8 cellular contexts compared by ENCODE assay signal in the genomic region with DNA sequence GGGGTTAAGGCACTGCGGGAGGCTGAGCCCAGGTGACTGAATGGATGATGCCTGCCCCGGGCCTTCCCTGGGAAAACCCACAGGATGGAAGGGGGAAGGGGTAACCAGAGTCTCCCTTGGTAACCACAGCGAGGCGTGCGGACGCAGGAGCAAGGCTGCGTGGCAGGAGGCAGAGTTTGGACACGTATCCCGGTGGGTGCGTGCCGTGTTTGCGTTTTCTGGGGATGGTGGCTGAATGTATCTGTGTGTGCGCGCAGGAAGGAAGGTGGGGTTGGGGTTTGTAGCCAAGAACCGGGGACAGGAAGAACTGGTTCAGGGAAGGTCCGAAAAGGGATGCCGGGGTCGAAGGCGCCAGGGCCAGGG. TPM values are rescaled to one million over a fixed set of nuclear protein-coding genes. Genes with fewer than 3 reads are reported as not detected.
DNase-seq lines count a peak whose midpoint lies in the region; ATAC-seq and TF ChIP-seq lines count a peak whose summit lies in the region.

No MANE protein-coding gene starts in this region.

- H3K79me2 ChIP-seq in mesendoderm (ENCODE audit: control insufficient read depth, insufficient read depth, low read length) = no peaks in the 10 kb centered on the region

- no peak overlapping the region for H2BK120ac ChIP-seq in mesendoderm (ENCODE audit: low read depth, low read length)

- 5 to 7% methylated on average over 19 of the region's 19 CpGs for WGBS in heart right ventricle, 2 donors
- WGBS in mesendoderm (ENCODE audit: extremely low coverage, insufficient coverage, low lambda C conversion rate) = no CpG with 5 or more reads among the region's 19 CpGs

- no peak overlapping the region for H4K5ac ChIP-seq in mesendoderm (ENCODE audit: low read length)

- intact Hi-C loops in heart right ventricle (cut with DNase I) = loop anchor here in 6 of 10 donors (10.0 kb wide), 4 partner anchors 131 to 361 kb away; no protein-coding TSS in a partner anchor
- intact Hi-C loops in cardiac septum (cut with DNase I) = loop anchor here (10.0 kb wide), 1 partner anchor 331 kb away; no protein-coding TSS in a partner anchor
- intact Hi-C loops in upper lobe of right lung (cut with DNase I) = no loop called here

- TF ChIP-seq CTCF in heart right ventricle (IDR thresholded peaks at IDR 0.05) = no peak
- TF ChIP-seq CTCF in upper lobe of right lung (IDR thresholded peaks at IDR 0.05) = no peak
- TF ChIP-seq CTCF in GM13977 (IDR thresholded peaks at IDR 0.05; ENCODE audit: extremely low read depth, insufficient read depth, missing control alignments) = no peak

- H3K18ac ChIP-seq in mesendoderm (ENCODE audit: low read length) = no peak overlapping the region

- no peaks in the 10 kb centered on the region for H3K9me3 ChIP-seq in heart right ventricle
- H3K9me3 ChIP-seq in upper lobe of right lung = no peaks in the 10 kb centered on the region

- in situ Hi-C loops in GM13977 (cut with MboI; ENCODE audit: low pct_unique_long_range_greater_than_20kb, low sequenced_read_pairs, unreplicated experiment) = loop anchor here (10.0 to 25.0 kb wide), 2 partner anchors 211 to 309 kb away; no protein-coding TSS in a partner anchor

- H3K27ac ChIP-seq in heart right ventricle (no peak overlapping the region), mesendoderm (ENCODE audit: low read depth, low read length) (no peak overlapping the region), upper lobe of right lung (no peak overlapping the region)

- H3K79me1 ChIP-seq in mesendoderm (ENCODE audit: low read length) = no peaks in the 10 kb centered on the region

- H3K4me2 ChIP-seq in mesendoderm (ENCODE audit: low read length) = no peak overlapping the region

- no peak overlapping the region for H2AK5ac ChIP-seq in mesendoderm (ENCODE audit: low read length)

- H3K23ac ChIP-seq in mesendoderm (ENCODE audit: low read length) = peak overlapping the region; percentile 11

- no peak overlapping the region for H2BK15ac ChIP-seq in mesendoderm (replicated peaks; ENCODE audit: low read depth)

- no peak overlapping the region for H3K56ac ChIP-seq in mesendoderm (ENCODE audit: low read length)

- no peak overlapping the region for H3K4ac ChIP-seq in mesendoderm (ENCODE audit: low read depth, low read length)

- no peak overlapping the region for H2BK5ac ChIP-seq in mesendoderm (ENCODE audit: low read length)

- peak overlapping the region in 9 of 10 donors; percentile 66 to 91 (median 78) for H3K4me3 ChIP-seq in heart right ventricle
- H3K4me3 ChIP-seq in mesendoderm (ENCODE audit: low read length) = no peak overlapping the region
- H3K4me3 ChIP-seq in upper lobe of right lung = peak overlapping the region; percentile 64

- H4K8ac ChIP-seq in mesendoderm (ENCODE audit: low read depth, low read length) = no peak overlapping the region

- H3K4me1 ChIP-seq in heart right ventricle (peaks cover 14 to 51% (median 26%) of the 10 kb centered on the region in 9 donors), mesendoderm (ENCODE audit: control insufficient read depth, low read depth, low read length) (peaks cover 2% of the 10 kb centered on the region), upper lobe of right lung (peaks cover 25% of the 10 kb centered on the region)

- ATAC-seq in heart right ventricle (no peak), upper lobe of right lung (no peak), GM21529 (IDR thresholded peaks at IDR 0.05; ENCODE audit: unreplicated experiment) (no peak)

- H3K36me3 ChIP-seq in heart right ventricle = no peaks in the 10 kb centered on the region
- H3K36me3 ChIP-seq in mesendoderm (ENCODE audit: control insufficient read depth, insufficient read depth, low read length) = no peaks in the 10 kb centered on the region
- H3K36me3 ChIP-seq in upper lobe of right lung = no peaks in the 10 kb centered on the region

- H3K9ac ChIP-seq in mesendoderm (ENCODE audit: low read length) = peak overlapping the region; percentile 24

- H3K27me3 ChIP-seq in heart right ventricle = peaks cover 0 to 81% (median 41%) of the 10 kb centered on the region in 7 donors
- peaks cover 47% of the 10 kb centered on the region for H3K27me3 ChIP-seq in mesendoderm (ENCODE audit: insufficient read depth, low read length, poor library complexity)
- H3K27me3 ChIP-seq in upper lobe of right lung = peaks cover 40% of the 10 kb centered on the region

- no peak for DNase-seq in heart right ventricle
- DNase-seq in cardiac septum (ENCODE audit: low spot score) = no peak
- peak; percentile 62 for DNase-seq in astrocyte of the hippocampus (ENCODE audit: low read depth, low spot score)
- DNase-seq in mesendoderm = no peak
- DNase-seq in upper lobe of right lung = no peak
- DNase-seq in GM13977 (ENCODE audit: low spot score) = no peak
- no peak for DNase-seq in hippocampal formation (lab: John Stamatoyannopoulos, UW)

RNA-seq across cellular contexts. Expression of gene MDGA1, which starts 1.8 kb away (rescaled TPM):
- total RNA-seq in heart right ventricle = 10 to 100 TPM in 1 of 10 donors, 1 to 10 TPM in 9; 1.1 to 12.0 (median 2.0) TPM
- 1 to 10 TPM in 1 of 2 donors, under 1 TPM in 1; 0.36 to 1.6 TPM for polyA plus RNA-seq in heart right ventricle
- 6.2 TPM for total RNA-seq in cardiac septum
- 0.39 TPM for polyA plus RNA-seq in mesendoderm (2013, experiment 1 of 2)
- polyA plus RNA-seq in mesendoderm (2013, experiment 2 of 2) = 0.35 TPM
- 10.7 TPM for total RNA-seq in upper lobe of right lung
